In the genomic region with DNA sequence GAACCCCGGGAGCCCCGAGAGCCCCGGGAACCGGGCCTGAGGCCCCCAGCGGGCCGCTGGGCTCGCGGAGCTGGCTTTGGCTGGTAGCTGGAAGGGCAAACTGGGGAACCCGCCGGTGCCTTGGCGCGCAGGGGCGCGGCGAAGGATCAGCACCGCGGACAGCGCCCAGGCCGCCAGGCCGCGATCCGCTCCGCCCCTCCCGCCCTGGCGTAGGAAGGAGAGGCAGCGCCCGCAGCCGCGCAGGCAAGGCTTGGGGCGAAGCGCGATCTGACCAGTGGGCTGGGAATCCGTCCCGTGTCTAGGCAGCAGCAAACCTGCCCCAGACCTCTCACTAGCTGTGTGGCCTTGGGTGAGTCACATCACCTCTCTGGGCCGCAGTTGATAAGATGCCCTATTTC, we compare ENCODE assay signal across 8 cellular contexts.
A peak's percentile ranks its signal among the peaks of the same experiment; 100 is the strongest.
DNase-seq lines count a peak whose midpoint lies in the region; ATAC-seq lines count a peak whose summit lies in the region.

No MANE protein-coding gene starts in this region.

- H3K4me3 Mint-ChIP-seq in effector memory CD8-positive, alpha-beta T cell = peak overlapping the region in 1 of 2 donors; percentile 29

- peaks cover 44 to 82% of the 10 kb centered on the region in 2 donors for H3K27me3 Mint-ChIP-seq in effector memory CD8-positive, alpha-beta T cell

- peaks cover 0 to 3% of the 10 kb centered on the region in 2 donors for H3K4me1 Mint-ChIP-seq in effector memory CD8-positive, alpha-beta T cell (ENCODE audit: low read depth in 2 of 2)

- DNase-seq in NCI-H187 (lab: John Stamatoyannopoulos, UW) = peak; percentile 13 to 16
- DNase-seq in NCI-H187 treated with DMSO at 0.1 percent for 48 hours (lab: John Stamatoyannopoulos, UW) = no peak
- peak; percentile 54 for DNase-seq in NCI-H748 treated with DMSO at 0.1 percent for 48 hours (lab: John Stamatoyannopoulos, UW)
- DNase-seq in activated CD8-positive, alpha-beta memory T cell treated with anti-CD3 and anti-CD28 coated beads for 4 hours (ENCODE audit: low read depth in 2 of 2) = peak; percentile 26 to 27
- peak; percentile 68 to 75 (median 75) for DNase-seq in effector memory CD8-positive, alpha-beta T cell
- peak; percentile 67 for DNase-seq in medulla oblongata (ENCODE audit: extremely low spot score)
- peak; percentile 41 for DNase-seq in stimulated activated CD8-positive, alpha-beta memory T cell treated with anti-CD3 and anti-CD28 coated beads, Interleukin-15, amount 100 ng/mL, for 1 hour (ENCODE audit: low read depth)

- ATAC-seq in effector memory CD8-positive, alpha-beta T cell (replicated peaks) = peak; percentile 100
- no peak for ATAC-seq in HG03432 (IDR thresholded peaks at IDR 0.05; ENCODE audit: unreplicated experiment)

- H3K36me3 Mint-ChIP-seq in effector memory CD8-positive, alpha-beta T cell (ENCODE audit: insufficient read depth) = peaks cover 4% of the 10 kb centered on the region

- no peaks in the 10 kb centered on the region for H3K9me3 Mint-ChIP-seq in effector memory CD8-positive, alpha-beta T cell

- no peak overlapping the region for H3K27ac Mint-ChIP-seq in effector memory CD8-positive, alpha-beta T cell
